18 cellular contexts compared by ENCODE assay signal in the genomic region with DNA sequence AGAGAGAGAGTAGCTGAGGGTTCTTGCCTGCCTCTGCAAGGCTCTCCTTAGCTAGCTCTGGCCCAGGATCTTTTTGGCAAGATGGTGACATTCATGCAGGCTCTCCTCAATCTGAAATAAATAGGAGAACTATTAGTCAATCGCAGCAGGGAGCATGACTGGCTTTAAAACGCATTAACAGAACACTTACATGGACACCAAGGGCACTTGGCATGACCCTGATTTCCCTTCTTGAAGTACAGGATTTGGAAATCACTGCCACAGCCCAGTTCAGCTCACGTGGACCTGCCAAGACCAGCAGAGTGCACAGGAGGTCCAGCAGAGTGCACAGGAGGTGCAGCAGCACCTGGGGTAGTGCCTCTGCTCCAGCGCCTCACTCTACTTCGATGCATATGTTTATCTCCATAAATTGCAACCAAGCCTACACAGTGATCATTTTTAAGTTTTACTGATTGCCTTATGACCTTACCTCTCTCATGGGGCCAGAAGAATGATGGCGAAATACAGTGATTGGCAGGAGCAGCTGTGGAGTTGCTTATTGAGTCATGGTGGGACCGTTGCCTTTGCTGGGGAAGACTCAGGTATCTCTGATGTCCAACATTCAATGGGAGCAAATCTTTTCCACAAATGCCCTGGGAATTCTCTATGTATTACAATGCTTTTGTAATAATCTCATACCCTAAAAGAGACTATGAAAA.
DNase-seq lines count a peak whose midpoint lies in the region; ATAC-seq and TF ChIP-seq lines count a peak whose summit lies in the region.
"Had no signal": no experiment of that assay in that cellular context is flagged by ENCODE, and none has a peak within 500 bp of the region (broad histone marks: within the 10 kb centered on the region; RNA-seq: fewer than 3 reads in every experiment).

No MANE protein-coding gene starts in this region.

- H3K36me3 ChIP-seq in adipocyte (ENCODE audit: control insufficient read depth, insufficient read depth, low read length, severe bottlenecking) (no peaks in the 10 kb centered on the region), muscle layer of duodenum (ENCODE audit: control insufficient read depth in 1 of 2, insufficient read depth in 2 of 2, low read length in 2 of 2) (no peaks in the 10 kb centered on the region), thoracic aorta (no peaks in the 10 kb centered on the region)
- H3K36me3 ChIP-seq: tibial nerve had no signal

- peaks cover 23% of the 10 kb centered on the region for H3K4me1 ChIP-seq in adipocyte (ENCODE audit: control insufficient read depth, insufficient read depth, low read length)
- peaks cover 0 to 6% of the 10 kb centered on the region in 2 donors for H3K4me1 ChIP-seq in muscle layer of duodenum (ENCODE audit: control insufficient read depth in 1 of 2, insufficient read depth in 2 of 2, low read length in 2 of 2)
- H3K4me1 ChIP-seq in thoracic aorta (ENCODE audit: control insufficient read depth in 1 of 2, low read depth in 2 of 2) = peaks cover 23 to 71% of the 10 kb centered on the region in 2 donors
- H3K4me1 ChIP-seq: tibial nerve had no signal

- no peaks in the 10 kb centered on the region for H3K9me3 ChIP-seq in adipocyte (ENCODE audit: control insufficient read depth, low read length)
- H3K9me3 ChIP-seq in muscle layer of duodenum (ENCODE audit: control insufficient read depth in 1 of 2, low read length in 2 of 2) = no peaks in the 10 kb centered on the region
- no peaks in the 10 kb centered on the region for H3K9me3 ChIP-seq in thoracic aorta
- H3K9me3 ChIP-seq: tibial nerve had no signal

- H3K36me3 Mint-ChIP-seq in activated T-cell treated with anti-CD3 and anti-CD28 coated beads, Interleukin-2, amount 50 U/mL, for 4 hours (ENCODE audit: insufficient read depth) = no peaks in the 10 kb centered on the region

- H3K27me3 ChIP-seq in adipocyte (replicated peaks; ENCODE audit: control insufficient read depth, insufficient read depth, low read length) (no peaks in the 10 kb centered on the region), muscle layer of duodenum (ENCODE audit: low read depth, low read length) (no peaks in the 10 kb centered on the region), thoracic aorta (replicated peaks; ENCODE audit: insufficient read depth) (no peaks in the 10 kb centered on the region)
- H3K27me3 ChIP-seq: tibial nerve had no signal

- no peaks in the 10 kb centered on the region for H3K4me1 Mint-ChIP-seq in activated T-cell treated with anti-CD3 and anti-CD28 coated beads, Interleukin-2, amount 50 U/mL, for 4 hours (ENCODE audit: low read depth)

- peak overlapping the region; percentile 65 for H3K27ac ChIP-seq in muscle layer of duodenum (ENCODE audit: low read length)
- H3K27ac ChIP-seq in thoracic aorta = peak overlapping the region; percentile 78 to 83
- H3K27ac ChIP-seq: KMS-11, tibial nerve had no signal

- no peak for TF ChIP-seq CTCF in fibroblast of the aortic adventitia (IDR thresholded peaks at IDR 0.05; ENCODE audit: insufficient read depth, low read length)
- TF ChIP-seq CTCF in thoracic aorta (IDR thresholded peaks at IDR 0.05) = no peak

- H3K9me3 Mint-ChIP-seq in activated T-cell treated with anti-CD3 and anti-CD28 coated beads, Interleukin-2, amount 50 U/mL, for 4 hours = no peaks in the 10 kb centered on the region

- H3K27me3 Mint-ChIP-seq in activated T-cell treated with anti-CD3 and anti-CD28 coated beads, Interleukin-2, amount 50 U/mL, for 4 hours (ENCODE audit: low read depth) = peaks cover 8% of the 10 kb centered on the region

- ATAC-seq in thoracic aorta (ENCODE audit: insufficient number of reproducible peaks, low FRiP score, low read depth) (peak; percentile 94), GM19467 (IDR thresholded peaks at IDR 0.05; ENCODE audit: unreplicated experiment) (no peak), GM18870 (IDR thresholded peaks at IDR 0.05; ENCODE audit: unreplicated experiment) (no peak)
- ATAC-seq in activated T-cell treated with anti-CD3 and anti-CD28 coated beads, Interleukin-2, amount 50 U/mL, for 4 hours = no peak
- ATAC-seq: left colon had no signal

- no peak overlapping the region for H3K9ac ChIP-seq in adipocyte (ENCODE audit: low read length)
- H3K9ac ChIP-seq: KMS-11 had no signal

- H3K4me3 ChIP-seq in adipocyte (ENCODE audit: low read length) = peak overlapping the region; percentile 37
- H3K4me3 ChIP-seq in fibroblast of the aortic adventitia (ENCODE audit: low read depth, low read length) = no peak overlapping the region
- no peak overlapping the region for H3K4me3 ChIP-seq in muscle layer of duodenum (ENCODE audit: low read depth in 1 of 2, low read length in 2 of 2)
- H3K4me3 ChIP-seq in thoracic aorta = no peak overlapping the region
- H3K4me3 ChIP-seq: tibial nerve had no signal

- no peak overlapping the region for H3K4me3 Mint-ChIP-seq in activated T-cell treated with anti-CD3 and anti-CD28 coated beads, Interleukin-2, amount 50 U/mL, for 4 hours

- DNase-seq in adipocyte (ENCODE audit: low read depth) (no peak), fibroblast of the aortic adventitia (ENCODE audit: low read depth) (peak; percentile 26), thoracic aorta (ENCODE audit: low spot score) (no peak), mucosa of gallbladder (ENCODE audit: low spot score) (no peak)
- no peak for DNase-seq in activated T-cell treated with anti-CD3 and anti-CD28 coated beads, Interleukin-2, amount 50 U/mL, for 4 hours
- DNase-seq: activated naive CD4-positive, alpha-beta T cell; DMS79 treated with DMSO at 0.1 percent for 48 hours; foreskin melanocyte; left colon; NCI-H1417; NCI-H2171; NCI-H748 treated with DMSO at 0.1 percent for 48 hours; SIG-M5 had no signal
